17 cellular contexts compared by ENCODE assay signal in the genomic region with DNA sequence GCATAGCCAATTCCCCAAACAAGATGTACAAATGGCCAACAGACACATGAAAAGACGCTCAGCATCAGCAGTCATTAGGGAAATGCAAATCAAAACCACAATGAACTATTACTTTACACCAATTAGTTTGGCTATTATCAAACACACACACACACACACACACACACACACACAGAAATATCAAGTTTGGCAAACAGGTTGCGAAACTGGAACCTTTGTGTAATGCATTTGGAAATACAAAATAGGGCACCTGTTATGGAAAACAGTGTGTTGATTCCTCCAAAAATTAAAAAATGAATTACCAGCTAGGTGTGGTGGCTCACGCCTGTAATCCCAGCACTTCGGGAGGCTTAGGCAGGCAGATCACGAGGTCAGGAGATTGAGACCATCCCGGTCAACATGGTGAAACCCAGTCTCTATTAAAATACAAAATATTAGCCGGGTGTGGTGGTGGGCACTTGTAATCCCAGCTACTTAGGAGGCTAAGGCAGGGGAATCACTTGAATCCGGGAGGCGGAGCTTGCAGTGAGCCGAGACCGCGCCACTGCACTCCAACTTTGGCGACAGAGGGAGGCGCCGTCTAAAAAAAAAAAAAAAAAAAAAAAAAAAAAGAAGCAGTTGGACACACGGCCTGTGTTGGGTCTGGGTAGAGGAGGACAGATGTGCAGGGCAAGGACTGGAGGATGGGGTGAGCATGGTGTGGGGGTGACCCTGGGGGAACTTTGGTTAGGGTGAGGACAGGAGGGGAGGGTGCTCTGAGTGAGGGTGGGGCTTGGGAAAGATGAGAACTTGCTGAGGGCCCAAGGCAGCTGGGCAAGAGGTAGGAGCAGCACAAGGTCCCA. TPM values are rescaled to one million over a fixed set of nuclear protein-coding genes. Genes with fewer than 3 reads are reported as not detected.
DNase-seq lines count a peak whose midpoint lies in the region; TF ChIP-seq lines count a peak whose summit lies in the region.
"Had no signal": no experiment of that assay in that cellular context is flagged by ENCODE, and none has a peak within 500 bp of the region (broad histone marks: within the 10 kb centered on the region; RNA-seq: fewer than 3 reads in every experiment).

No MANE protein-coding gene starts in this region.

- no peaks in the 10 kb centered on the region for H3K36me3 ChIP-seq in breast epithelium
- no peaks in the 10 kb centered on the region for H3K36me3 ChIP-seq in Karpas-422 (ENCODE audit: insufficient read depth, low read length)
- H3K36me3 ChIP-seq: upper lobe of right lung had no signal

- no peak for TF ChIP-seq POLR2A in breast epithelium (IDR thresholded peaks at IDR 0.05)

- H3K36me3 Mint-ChIP-seq in MCF 10A (ENCODE audit: insufficient read depth, unreplicated experiment) = peaks cover 8% of the 10 kb centered on the region
- peaks cover 3% of the 10 kb centered on the region for H3K36me3 Mint-ChIP-seq in endothelial cell (ENCODE audit: low read depth, unreplicated experiment)
- H3K36me3 Mint-ChIP-seq in type B pancreatic cell = no peaks in the 10 kb centered on the region

- H3K9ac ChIP-seq in Karpas-422 (ENCODE audit: low read length) = no peak overlapping the region

- BruUV-seq in MCF 10A (replicated peaks; lab: Mats Ljungman, UMichigan) = no TSS peak

- intact Hi-C loops in MCF 10A (cut with micrococcal nuclease) = no loop called here
- intact Hi-C loops in breast epithelium (cut with DNase I; ENCODE audit: low total_unique reads) = no loop called here

- H3K4me3 Mint-ChIP-seq in MCF 10A (ENCODE audit: unreplicated experiment) (peak overlapping the region; percentile 98), endothelial cell (ENCODE audit: unreplicated experiment) (peak overlapping the region; percentile 31), type B pancreatic cell (peak overlapping the region; percentile 41)

- H3K9me3 ChIP-seq in breast epithelium = no peaks in the 10 kb centered on the region
- no peaks in the 10 kb centered on the region for H3K9me3 ChIP-seq in Karpas-422 (ENCODE audit: low read length)
- H3K9me3 ChIP-seq: adrenal gland, upper lobe of right lung had no signal

- H4K20me1 ChIP-seq in Karpas-422 (ENCODE audit: insufficient read depth, low read depth, low read length) = no peaks in the 10 kb centered on the region

- POLR2A ChIA-PET in MCF 10A (lab: Yijun Ruan, JAX) = no interaction called here
- POLR2A ChIA-PET in RWPE1 (lab: Yijun Ruan, JAX; ENCODE audit: low non-redundant PET) = interaction anchor here (0.7 kb wide), 1 partner anchor 59 kb away, joined by 4 read pairs; no protein-coding TSS in a partner anchor

- H3K4me2 ChIP-seq in Karpas-422 (ENCODE audit: low read depth, low read length, poor library complexity, severe bottlenecking) = no peak overlapping the region

- H3K79me2 ChIP-seq in Karpas-422 (ENCODE audit: low read length) = no peaks in the 10 kb centered on the region

- H3K9me2 ChIP-seq in Karpas-422 (replicated peaks; ENCODE audit: insufficient read depth, low read length) = no peaks in the 10 kb centered on the region

- H3K9me3 Mint-ChIP-seq in MCF 10A (ENCODE audit: unreplicated experiment) (no peaks in the 10 kb centered on the region), endothelial cell (ENCODE audit: unreplicated experiment) (no peaks in the 10 kb centered on the region), type B pancreatic cell (no peaks in the 10 kb centered on the region)

- H3K4me1 ChIP-seq in breast epithelium (peaks cover 0 to 15% of the 10 kb centered on the region in 2 donors), Karpas-422 (ENCODE audit: low read length) (no peaks in the 10 kb centered on the region)

- H2AFZ ChIP-seq in Karpas-422 (ENCODE audit: low read length) = no peak overlapping the region

- H3K4me1 Mint-ChIP-seq in MCF 10A (ENCODE audit: insufficient read depth, unreplicated experiment) = peaks cover 26% of the 10 kb centered on the region
- peaks cover 23% of the 10 kb centered on the region for H3K4me1 Mint-ChIP-seq in endothelial cell (ENCODE audit: unreplicated experiment)
- H3K4me1 Mint-ChIP-seq in type B pancreatic cell (ENCODE audit: unreplicated experiment) = peaks cover 8% of the 10 kb centered on the region

- CTCF ChIA-PET in MCF 10A (lab: Yijun Ruan, JAX) (interaction anchor here (0.6 to 3.2 kb wide), 4 partner anchors 15 to 88 kb away, joined by 3 to 20 read pairs (median 3); no protein-coding TSS in a partner anchor), RWPE1 (lab: Yijun Ruan, JAX) (no interaction called here)

- H3K27me3 Mint-ChIP-seq in MCF 10A (ENCODE audit: insufficient read depth, unreplicated experiment) = no peaks in the 10 kb centered on the region
- H3K27me3 Mint-ChIP-seq in endothelial cell (ENCODE audit: unreplicated experiment) = peaks cover 20% of the 10 kb centered on the region
- peaks cover 92% of the 10 kb centered on the region for H3K27me3 Mint-ChIP-seq in type B pancreatic cell

- H3K4me3 ChIP-seq in breast epithelium (no peak overlapping the region), Karpas-422 (ENCODE audit: low read length) (no peak overlapping the region)

- DNase-seq in MCF 10A (ENCODE audit: unreplicated experiment) = peak; percentile 9
- no peak for DNase-seq in breast epithelium (ENCODE audit: low spot score in 2 of 2)
- DNase-seq in RWPE1 (ENCODE audit: low spot score) = no peak
- DNase-seq in endothelial cell (ENCODE audit: low spot score) = no peak
- no peak for DNase-seq in type B pancreatic cell (ENCODE audit: extremely low spot score, unreplicated experiment)
- DNase-seq in mucosa of gallbladder (ENCODE audit: low spot score) = no peak
- no peak for DNase-seq in Karpas-422
- DNase-seq: activated CD8-positive, alpha-beta memory T cell treated with anti-CD3 and anti-CD28 coated beads for 24 hours; adrenal gland; AML-193; cerebellar nuclear complex; KG1; NCI-H1417 treated with DMSO at 0.1 percent for 48 hours; occipital lobe; SIG-M5; stimulated activated CD4-positive, alpha-beta T cell treated with anti-CD3 and anti-CD28 coated beads, Interleukin-4, amount 100 ng/mL, for 4 hours; upper lobe of right lung had no signal

- H3K27ac Mint-ChIP-seq in MCF 10A (ENCODE audit: low read depth, unreplicated experiment) (no peak overlapping the region), endothelial cell (ENCODE audit: unreplicated experiment) (no peak overlapping the region), type B pancreatic cell (no peak overlapping the region)

- TF ChIP-seq CTCF in MCF 10A (IDR thresholded peaks at IDR 0.05; ENCODE audit: unreplicated experiment) = no peak
- TF ChIP-seq CTCF in breast epithelium (IDR thresholded peaks at IDR 0.05) = no peak
- TF ChIP-seq CTCF in RWPE1 (conservative IDR thresholded peaks at IDR 0.05; ENCODE audit: low read depth) = no peak
- no peak for TF ChIP-seq CTCF in endothelial cell (IDR thresholded peaks at IDR 0.05; ENCODE audit: unreplicated experiment)
- no peak for TF ChIP-seq CTCF in type B pancreatic cell (conservative IDR thresholded peaks at IDR 0.05)

- H3K27ac ChIP-seq in breast epithelium (no peak overlapping the region), RWPE1 (0 out of 2 replicates have a peak overlapping the region, but pooled peaks have one; percentile 81), Karpas-422 (ENCODE audit: low read length) (no peak overlapping the region)
- H3K27ac ChIP-seq: adrenal gland, upper lobe of right lung had no signal

- H3K27me3 ChIP-seq in breast epithelium = no peaks in the 10 kb centered on the region
- H3K27me3 ChIP-seq in Karpas-422 (ENCODE audit: low read length) = no peaks in the 10 kb centered on the region
- H3K27me3 ChIP-seq: adrenal gland, upper lobe of right lung had no signal

RNA-seq across cellular contexts. Expression of a gene that starts 23.8 kb away (rescaled TPM):
- total RNA-seq in MCF 10A (2022) (16.9 and 28.5 TPM in 2 replicates), breast epithelium (10 to 100 TPM; 58.6 to 93.7 (median 64.1) TPM), endothelial cell (ENCODE audit: unreplicated experiment) (5.1 TPM), type B pancreatic cell (ENCODE audit: low replicate concordance) (2.8 and 13.2 TPM in 2 replicates), mucosa of gallbladder (87.3 TPM)
- total RNA-seq in Karpas-422 (2014; rRNA removed; shearing (Covaris generic); ENCODE audit: low replicate concordance) = 8.5 and 17.2 TPM in 2 replicates

Comparison
In these comparisons a context has a peak if more than half of its experiments do, and no peak if none do; other contexts are left out.
1. H3K4me3 Mint-ChIP-seq: peak in every context shown above with its lines; median percentile 98 in MCF 10A; 41 in type B pancreatic cell; 31 in endothelial cell.